1 cellular context compared by ENCODE assay signal in genomic region chr6:42009844-42010184, GRCh38.
TF ChIP-seq lines count a peak whose summit lies in the region.

No MANE protein-coding gene starts in this region.

TF ChIP-seq in IMR-90, 13 proteins besides CTCF, POLR2A, EP300 and RAD21 (continued from another document):
- TF ChIP-seq ELK1 (IDR thresholded peaks at IDR 0.05; ENCODE audit: borderline replicate concordance, low read depth, low read length) (no peak), RCOR1 (IDR thresholded peaks at IDR 0.05; ENCODE audit: insufficient replicate concordance, low read length) (no peak), MXI1 (IDR thresholded peaks at IDR 0.05; ENCODE audit: borderline replicate concordance, low read depth, low read length) (no peak), MAFK (IDR thresholded peaks at IDR 0.05; ENCODE audit: low read depth, low read length) (no peak), CEBPB (IDR thresholded peaks at IDR 0.05; ENCODE audit: low read depth, low read length) (no peak), NFE2L2 (IDR thresholded peaks at IDR 0.05; ENCODE audit: low read depth, low read length) (no peak), FOS (IDR thresholded peaks at IDR 0.05; ENCODE audit: low read depth, low read length) (no peak), BHLHE40 (IDR thresholded peaks at IDR 0.05; ENCODE audit: low read depth, low read length) (no peak), CHD1 (IDR thresholded peaks at IDR 0.05; ENCODE audit: low read depth, low read length) (no peak), RFX5 (IDR thresholded peaks at IDR 0.05; ENCODE audit: low read depth, low read length) (no peak)
- TF ChIP-seq, protein P1, sequence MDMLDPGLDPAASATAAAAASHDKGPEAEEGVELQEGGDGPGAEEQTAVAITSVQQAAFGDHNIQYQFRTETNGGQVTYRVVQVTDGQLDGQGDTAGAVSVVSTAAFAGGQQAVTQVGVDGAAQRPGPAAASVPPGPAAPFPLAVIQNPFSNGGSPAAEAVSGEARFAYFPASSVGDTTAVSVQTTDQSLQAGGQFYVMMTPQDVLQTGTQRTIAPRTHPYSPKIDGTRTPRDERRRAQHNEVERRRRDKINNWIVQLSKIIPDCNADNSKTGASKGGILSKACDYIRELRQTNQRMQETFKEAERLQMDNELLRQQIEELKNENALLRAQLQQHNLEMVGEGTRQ (IDR thresholded peaks at IDR 0.05; ENCODE audit: low read depth, low read length), result no peak
